23 cellular contexts compared by ENCODE assay signal in genomic region chr1:4760088-4760487, GRCh38.
"Had no signal": no experiment of that assay in that cellular context is flagged by ENCODE, and none has a peak within 500 bp of the region (broad histone marks: within the 10 kb centered on the region; RNA-seq: fewer than 3 reads in every experiment).

No MANE protein-coding gene starts in this region.

- H3K9me3 ChIP-seq: MG63 had no signal

- H3K27me3 ChIP-seq: MG63, SJSA1 had no signal

- H3K27ac ChIP-seq: HL-60, SJSA1, SK-N-MC had no signal

- H3K4me3 ChIP-seq: MG63, SJSA1, SK-N-MC had no signal

- FAIRE-seq: RCC 7860 had no signal

- H3K4me1 ChIP-seq: SJSA1 had no signal

- DNase-seq: IMR-90, Karpas-422, KG1, MG63, NCI-H1092 treated with DMSO at 0.1 percent for 48 hours, NCI-H1436, NCI-H187, NCI-H2029, NCI-H2081 treated with DMSO at 0.1 percent for 48 hours, NCI-H2171, NCI-H226, NCI-H446, NCI-H510A, NCI-H524 treated with DMSO at 0.1 percent for 48 hours, NCI-H69, NCI-H774, Right ventricle myocardium superior, RPMI8226, SIG-M5 had no signal

- H3K36me3 ChIP-seq: MG63, SJSA1 had no signal
